In genomic region chr19:46605356-46605821, GRCh38 we compare ENCODE assay signal across 14 cellular contexts. TPM values are rescaled to one million over a fixed set of nuclear protein-coding genes. Genes with fewer than 3 reads are reported as not detected.
A peak's percentile ranks its signal among the peaks of the same experiment; 100 is the strongest.
DNase-seq lines count a peak whose midpoint lies in the region; ATAC-seq and TF ChIP-seq lines count a peak whose summit lies in the region.
"Had no signal": no experiment of that assay in that cellular context is flagged by ENCODE, and none has a peak within 500 bp of the region (broad histone marks: within the 10 kb centered on the region; RNA-seq: fewer than 3 reads in every experiment).

No MANE protein-coding gene starts in this region.

- DNase-seq in Right ventricle myocardium superior (peak; percentile 38), cardiac septum (ENCODE audit: low spot score) (no peak), coronary artery (ENCODE audit: low spot score) (peak; percentile 76), mesenteric fat pad (ENCODE audit: low spot score) (peak; percentile 82), type B pancreatic cell (ENCODE audit: extremely low spot score, unreplicated experiment) (peak; percentile 48), NCI-H774 (lab: John Stamatoyannopoulos, UW) (no peak)
- DNase-seq in activated CD4-positive, alpha-beta T cell treated with anti-CD3 and anti-CD28 coated beads for 1 hour: no peak
- DNase-seq: effector CD4-positive, alpha-beta T cell; foreskin melanocyte; NCI-H2081 treated with DMSO at 0.1 percent for 48 hours; NK-92 treated with Interleukin-12 subunit alpha and Interleukin-12 subunit beta, amount 100 ng/mL, for 24 hours had no signal

- peak overlapping the region; percentile 58 for H3K4me3 ChIP-seq in coronary artery

- ATAC-seq in Right ventricle myocardium superior (ENCODE audit: poor library complexity): no peak
- no peak for ATAC-seq in HG03469 (IDR thresholded peaks at IDR 0.05; ENCODE audit: unreplicated experiment)

- peaks cover 16% of the 10 kb centered on the region for H3K36me3 Mint-ChIP-seq in type B pancreatic cell

- no peak overlapping the region for H3K27ac Mint-ChIP-seq in type B pancreatic cell

- peak overlapping the region; percentile 54 for H3K4me3 Mint-ChIP-seq in type B pancreatic cell

- H3K27ac ChIP-seq in coronary artery: peak overlapping the region; percentile 98 to 99

- peaks cover 26% of the 10 kb centered on the region for H3K4me1 Mint-ChIP-seq in type B pancreatic cell (ENCODE audit: unreplicated experiment)

- TF ChIP-seq CTCF in coronary artery (IDR thresholded peaks at IDR 0.05): no peak
- TF ChIP-seq CTCF in type B pancreatic cell (conservative IDR thresholded peaks at IDR 0.05): no peak

- no peaks in the 10 kb centered on the region for H3K9me3 Mint-ChIP-seq in type B pancreatic cell

- H3K27me3 Mint-ChIP-seq in type B pancreatic cell: peaks cover 2% of the 10 kb centered on the region

- intact Hi-C loops in Right ventricle myocardium superior (cut with DNase I) (loop anchor here (10.0 kb wide), 1 partner anchor 129 kb away; no protein-coding TSS in a partner anchor), cardiac septum (cut with DNase I) (no loop called here)

RNA-seq across cellular contexts. Expression of gene CALM3, which starts 4.3 kb away (rescaled TPM):
- total RNA-seq in Right ventricle myocardium superior (326 TPM), cardiac septum (271 TPM), mesenteric fat pad (125 TPM), type B pancreatic cell (ENCODE audit: low replicate concordance) (315 and 335 TPM in 2 replicates)

RNA-seq across cellular contexts. Expression of gene PTGIR, which starts 19.5 kb away (rescaled TPM):
- total RNA-seq in Right ventricle myocardium superior (2.6 TPM), cardiac septum (8.6 TPM), mesenteric fat pad (7.2 TPM), type B pancreatic cell (ENCODE audit: low replicate concordance) (0.46 TPM in 1 of 2 replicates, not detected in the other)
- total RNA-seq: kidney epithelial cell had no signal

RNA-seq across cellular contexts. Expression of gene GNG8, which starts 30.6 kb away (rescaled TPM):
- total RNA-seq in Right ventricle myocardium superior (not detected), cardiac septum (not detected), mesenteric fat pad (not detected), type B pancreatic cell (ENCODE audit: low replicate concordance) (2.4 TPM in 1 of 2 replicates, not detected in the other)
- total RNA-seq: kidney epithelial cell, M059J had no signal

RNA-seq across cellular contexts. Expression of gene DACT3, which starts 55.6 kb away (rescaled TPM):
- total RNA-seq in Right ventricle myocardium superior: 15.2 TPM
- total RNA-seq in cardiac septum: 23.8 TPM
- 3.4 TPM for total RNA-seq in mesenteric fat pad
- total RNA-seq in type B pancreatic cell (ENCODE audit: low replicate concordance): 1.3 and 24.5 TPM in 2 replicates

Comparison
In these comparisons a context has a peak if more than half of its experiments do, and no peak if none do; other contexts are left out.
1. DNase-seq: peak in Right ventricle myocardium superior (single experiment), coronary artery (single experiment), mesenteric fat pad (single experiment) and type B pancreatic cell (single experiment); none in cardiac septum (single experiment), activated CD4-positive, alpha-beta T cell treated with anti-CD3 and anti-CD28 coated beads for 1 hour (single experiment) and NCI-H774 (single experiment).